In the genomic region with DNA sequence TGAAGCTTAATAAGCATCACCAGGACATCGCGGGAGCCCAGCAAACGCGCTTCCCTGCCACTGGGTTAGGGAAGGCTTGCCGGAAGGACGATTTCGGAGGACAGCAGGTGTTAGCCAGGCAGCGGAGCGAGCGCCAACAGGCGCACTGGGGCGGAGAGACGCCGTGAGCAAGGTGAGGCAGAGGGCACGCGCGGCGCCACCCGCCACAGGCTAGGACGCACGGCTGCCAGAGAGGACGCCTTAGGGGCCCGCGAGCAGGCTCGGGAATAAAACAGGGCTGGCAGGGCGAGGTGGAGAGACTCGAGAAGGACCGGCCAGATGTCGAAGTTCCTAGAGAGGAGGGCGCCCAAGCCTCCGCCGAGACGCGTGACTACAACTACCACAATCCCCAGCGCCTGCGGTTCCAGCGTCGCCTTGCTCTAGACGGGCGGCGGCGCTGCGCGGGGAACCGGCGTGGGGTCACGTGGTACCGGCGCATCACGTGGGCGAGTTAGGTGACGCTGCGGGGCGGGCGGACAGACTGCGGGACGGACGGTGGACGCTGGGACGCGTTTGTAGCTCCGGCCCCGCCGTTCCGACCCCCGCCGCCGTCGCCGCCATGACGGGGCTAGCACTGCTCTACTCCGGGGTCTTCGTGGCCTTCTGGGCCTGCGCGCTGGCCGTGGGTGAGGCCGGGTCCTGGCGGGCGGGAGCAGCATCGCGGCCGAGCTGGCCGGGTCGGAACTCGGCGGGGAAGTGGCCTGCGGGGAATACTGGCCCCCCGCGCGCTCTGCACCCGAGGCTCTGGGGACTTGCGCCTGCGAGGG, we compare ENCODE assay signal across 8 cellular contexts. TPM values are rescaled to one million over a fixed set of nuclear protein-coding genes. Genes with fewer than 3 reads are reported as not detected.
A peak's percentile ranks its signal among the peaks of the same experiment; 100 is the strongest.
DNase-seq lines count a peak whose midpoint lies in the region; ATAC-seq, FAIRE-seq and TF ChIP-seq lines count a peak whose summit lies in the region.

A gene (plus strand): TSS at position 518 of the 806 bp plus-strand sequence. CDS start 81 bp downstream, at position 599.

- peak within 1 kb of the TSS; percentile 95 for H3K9ac ChIP-seq in OCI-LY1 (ENCODE audit: low read length)

- in situ Hi-C loops in endometrial microvascular endothelial cells (cut with HindIII; ENCODE audit: inconsistent ontology term, low pct_unique_long_range_greater_than_20kb, low sequenced_read_pairs) = no loop called here

- H3K9me3 ChIP-seq in OCI-LY1 (ENCODE audit: low read length) = no peaks in the 10 kb centered on the region

- ATAC-seq in GM21515 (IDR thresholded peaks at IDR 0.05; ENCODE audit: unreplicated experiment) = peak; percentile 58

- peaks cover 51% of the 10 kb centered on the region for H3K36me3 ChIP-seq in OCI-LY1 (ENCODE audit: insufficient read depth, low read length)

- H3K4me1 Mint-ChIP-seq in mesothelial cell of epicardium = peaks cover 54% of the 10 kb centered on the region

- H4K20me1 ChIP-seq in OCI-LY1 (ENCODE audit: insufficient read depth, low read length) = no peaks in the 10 kb centered on the region

- H3K4me1 ChIP-seq in OCI-LY1 (ENCODE audit: insufficient read depth, low read length, severe bottlenecking) = peaks cover 51% of the 10 kb centered on the region

- peak within 1 kb of the TSS; percentile 89 for H3K4me3 Mint-ChIP-seq in mesothelial cell of epicardium

- H3K9me2 ChIP-seq in OCI-LY1 (ENCODE audit: low read depth, low read length) = no peaks in the 10 kb centered on the region

- H3K27ac ChIP-seq in OCI-LY1 (ENCODE audit: low read depth, low read length, poor library complexity, severe bottlenecking) = peak within 1 kb of the TSS; percentile 75

- no peak for FAIRE-seq in D721Med (lab: Jason Lieb, UNC)

- TF ChIP-seq CTCF in D721Med (IDR thresholded peaks at IDR 0.05; ENCODE audit: insufficient read depth, missing control alignments) (peak; percentile 1), OCI-LY1 (IDR thresholded peaks at IDR 0.05; ENCODE audit: low read length) (peak; percentile 3; the same call in 1 of the 2 replicates), mesothelial cell of epicardium (IDR thresholded peaks at IDR 0.05; ENCODE audit: unreplicated experiment) (no peak)

- H3K4me3 ChIP-seq in OCI-LY1 (ENCODE audit: low read depth, low read length, poor library complexity, severe bottlenecking) = peak within 1 kb of the TSS; percentile 95

- DNase-seq in D721Med (ENCODE audit: insufficient read length, low spot score) = peak; percentile 99
- DNase-seq in HuH-7 (ENCODE audit: low spot score) = peak; percentile 97
- peak; percentile 96 for DNase-seq in activated CD8-positive, alpha-beta memory T cell treated with anti-CD3 and anti-CD28 coated beads, Interleukin-2, amount 50 U/mL, for 4 hours
- DNase-seq in mesothelial cell of epicardium (ENCODE audit: low spot score in 2 of 2, unreplicated experiment in 2 of 2) = peak; percentile 94 to 95
- peak; percentile 86 to 87 for DNase-seq in stimulated activated CD8-positive, alpha-beta memory T cell treated with anti-CD3 and anti-CD28 coated beads, Interleukin-15, amount 100 ng/mL, for 4 hours (ENCODE audit: low read depth in 2 of 2)

- peaks cover 4% of the 10 kb centered on the region; the same call in 1 of the 2 replicates for H3F3A ChIP-seq in OCI-LY1 (ENCODE audit: insufficient read depth, low read length)

- H3K9me3 Mint-ChIP-seq in mesothelial cell of epicardium = no peaks in the 10 kb centered on the region

- H3K27ac Mint-ChIP-seq in mesothelial cell of epicardium = peak within 1 kb of the TSS; percentile 93

- H2AFZ ChIP-seq in OCI-LY1 (ENCODE audit: low read length) = no peak within 1 kb of the TSS

- peak within 1 kb of the TSS; percentile 91 for H3K4me2 ChIP-seq in OCI-LY1 (ENCODE audit: low read length)

- peaks cover 13% of the 10 kb centered on the region for H3K36me3 Mint-ChIP-seq in mesothelial cell of epicardium

- no peaks in the 10 kb centered on the region for H3K79me2 ChIP-seq in OCI-LY1 (ENCODE audit: insufficient read depth, low read length)

- no peaks in the 10 kb centered on the region for H3K27me3 ChIP-seq in OCI-LY1 (ENCODE audit: insufficient read depth, low read length)

- H3K27me3 Mint-ChIP-seq in mesothelial cell of epicardium (ENCODE audit: low read depth) = no peaks in the 10 kb centered on the region

RNA-seq across cellular contexts. Expression of the gene that starts here (rescaled TPM):
- total RNA-seq in endometrial microvascular endothelial cells (ENCODE audit: inconsistent ontology term) = 123 TPM
- 72.8 to 82.6 TPM (median 75.0 TPM) in 3 replicates for total RNA-seq in mesothelial cell of epicardium

Comparison
In these comparisons a context has a peak if more than half of its experiments do, and no peak if none do; other contexts are left out.
1. Peak in every context shown above with its lines: DNase-seq, ATAC-seq, H3K4me3 ChIP-seq and H3K27ac ChIP-seq.